ENCODE assay signal across 21 cellular contexts in genomic region chr5:5360363-5360762, GRCh38.
"Had no signal": no experiment of that assay in that cellular context is flagged by ENCODE, and none has a peak within 500 bp of the region (broad histone marks: within the 10 kb centered on the region; RNA-seq: fewer than 3 reads in every experiment).

No MANE protein-coding gene starts in this region.

- DNase-seq: effector CD4-positive, alpha-beta T cell; head of caudate nucleus; hippocampal formation; kidney glomerular epithelial cell; left lung; lower lobe of right lung; natural killer cell; nucleus accumbens; ovary; right cardiac atrium; stimulated activated CD4-positive, alpha-beta T cell treated with anti-CD3 and anti-CD28 coated beads, Interleukin-2, amount 100 ng/mL, for 48 hours; stimulated activated naive CD8-positive, alpha-beta T cell treated with anti-CD3 and anti-CD28 coated beads, Interleukin-15, Interleukin-2, amounts not matched to agents 100 U/mL and 50 U/mL, for 24 hours; thyroid gland; upper lobe of right lung had no signal

- ATAC-seq: left lung; lower lobe of right lung; natural killer cell; right cardiac atrium; stimulated activated naive CD8-positive, alpha-beta T cell treated with anti-CD3 and anti-CD28 coated beads, Interleukin-15, Interleukin-2, amounts not matched to agents 100 U/mL and 50 U/mL, for 24 hours; upper lobe of right lung had no signal

- H3K4me3 Mint-ChIP-seq: memory B cell, mesothelial cell of epicardium, natural killer cell had no signal

- H3K4me1 Mint-ChIP-seq: memory B cell had no signal

- H3K36me3 ChIP-seq: left lung, lower lobe of right lung, ovary, suprapubic skin, thyroid gland, upper lobe of right lung, vagina had no signal

- H3K4me1 ChIP-seq: left lung, lower lobe of right lung, suprapubic skin, thyroid gland, upper lobe of right lung, vagina had no signal

- H3K27me3 ChIP-seq: left lung, ovary, suprapubic skin, thyroid gland, upper lobe of right lung, vagina had no signal

- FAIRE-seq: islet of Langerhans had no signal

- H3K36me3 Mint-ChIP-seq: memory B cell, mesothelial cell of epicardium, natural killer cell had no signal

- H3K9me3 ChIP-seq: left lung, lower lobe of right lung, ovary, suprapubic skin, thyroid gland, upper lobe of right lung, vagina had no signal

- H3K9me3 Mint-ChIP-seq: memory B cell, mesothelial cell of epicardium, natural killer cell had no signal

- H3K4me2 ChIP-seq: smooth muscle cell had no signal

- H3K27me3 Mint-ChIP-seq: memory B cell had no signal

- H3K4me3 ChIP-seq: coronary artery, left lung, lower lobe of right lung, ovary, smooth muscle cell, suprapubic skin, thyroid gland, upper lobe of right lung, vagina had no signal

- H3K27ac Mint-ChIP-seq: memory B cell, natural killer cell had no signal

- H3K27ac ChIP-seq: coronary artery, left lung, lower lobe of right lung, ovary, suprapubic skin, thyroid gland, upper lobe of right lung, vagina had no signal
